ENCODE assay signal across 10 cellular contexts in genomic region chr6:62286470-62286843, GRCh38. TPM values are rescaled to one million over a fixed set of nuclear protein-coding genes. Genes with fewer than 3 reads are reported as not detected.
DNase-seq lines count a peak whose midpoint lies in the region; TF ChIP-seq lines count a peak whose summit lies in the region.
"Had no signal": no experiment of that assay in that cellular context is flagged by ENCODE, and none has a peak within 500 bp of the region (broad histone marks: within the 10 kb centered on the region; RNA-seq: fewer than 3 reads in every experiment).

No MANE protein-coding gene starts in this region.

- TF ChIP-seq POLR2A in breast epithelium (IDR thresholded peaks at IDR 0.05): no peak

- intact Hi-C loops in breast epithelium (cut with DNase I; ENCODE audit: low total_unique reads): no loop called here
- intact Hi-C loops in MCF 10A (cut with micrococcal nuclease): loop anchor here (10.0 kb wide), 1 partner anchor 572 kb away; no protein-coding TSS in a partner anchor

- no peaks in the 10 kb centered on the region for H3K4me1 Mint-ChIP-seq in MCF 10A (ENCODE audit: insufficient read depth, unreplicated experiment)
- peaks cover 8% of the 10 kb centered on the region for H3K4me1 Mint-ChIP-seq in type B pancreatic cell (ENCODE audit: unreplicated experiment)
- H3K4me1 Mint-ChIP-seq: activated CD4-positive, alpha-beta T cell treated with anti-CD3 and anti-CD28 coated beads for 36 hours had no signal

- DNase-seq in breast epithelium (ENCODE audit: low spot score in 2 of 2) (no peak), MCF 10A (ENCODE audit: unreplicated experiment) (no peak), kidney epithelial cell (ENCODE audit: low read depth) (no peak), type B pancreatic cell (ENCODE audit: extremely low spot score, unreplicated experiment) (no peak), germinal center (ENCODE audit: low spot score) (no peak), osteoblast (ENCODE audit: insufficient read length, low spot score, missing footprints) (no peak)
- DNase-seq in stimulated activated CD4-positive, alpha-beta T cell treated with anti-CD3 and anti-CD28 coated beads, Interleukin-4, amount 100 ng/mL, for 1 hour: no peak

- H3K4me1 ChIP-seq in breast epithelium (no peaks in the 10 kb centered on the region), KMS-11 (ENCODE audit: low read depth, poor library complexity, severe bottlenecking) (peaks cover 4% of the 10 kb centered on the region), osteoblast (ENCODE audit: insufficient read depth, low read length) (no peaks in the 10 kb centered on the region)

- H3K9me3 ChIP-seq in breast epithelium (no peaks in the 10 kb centered on the region), osteoblast (ENCODE audit: low read depth, low read length) (no peaks in the 10 kb centered on the region)

- peaks cover 0 to 25% of the 10 kb centered on the region in 2 donors for H3K27me3 ChIP-seq in breast epithelium
- H3K27me3 ChIP-seq in KMS-11 (ENCODE audit: insufficient read depth, low read depth): no peaks in the 10 kb centered on the region
- peaks cover 15% of the 10 kb centered on the region for H3K27me3 ChIP-seq in kidney epithelial cell (ENCODE audit: control insufficient read depth, insufficient read depth, low read length)
- no peaks in the 10 kb centered on the region for H3K27me3 ChIP-seq in osteoblast (ENCODE audit: insufficient read depth, low read length)

- H3K27ac ChIP-seq in breast epithelium (no peak overlapping the region), KMS-11 (no peak overlapping the region), osteoblast (ENCODE audit: low read depth, low read length) (no peak overlapping the region)
- H3K27ac ChIP-seq: C4-2B had no signal

- H3K36me3 ChIP-seq in breast epithelium (no peaks in the 10 kb centered on the region), KMS-11 (ENCODE audit: insufficient read depth) (no peaks in the 10 kb centered on the region), kidney epithelial cell (ENCODE audit: control insufficient read depth, insufficient read depth, low read length) (no peaks in the 10 kb centered on the region), osteoblast (ENCODE audit: insufficient read depth, low read length) (no peaks in the 10 kb centered on the region)

- POLR2A ChIA-PET in MCF 10A (lab: Yijun Ruan, JAX): no interaction called here

- H3K27me3 Mint-ChIP-seq in MCF 10A (ENCODE audit: insufficient read depth, unreplicated experiment) (peaks cover 33% of the 10 kb centered on the region), type B pancreatic cell (peaks cover 29% of the 10 kb centered on the region)

- H3K4me3 ChIP-seq in breast epithelium: peak overlapping the region; percentile 36 to 63 (median 47)
- H3K4me3 ChIP-seq in KMS-11 (IDR thresholded peaks at IDR 0.05; ENCODE audit: insufficient read depth, low read depth, low read length): no peak overlapping the region
- peak overlapping the region; percentile 45 for H3K4me3 ChIP-seq in kidney epithelial cell (ENCODE audit: low read depth, low read length)
- no peak overlapping the region for H3K4me3 ChIP-seq in osteoblast (ENCODE audit: insufficient read depth, low read length)

- H3K9me3 Mint-ChIP-seq in MCF 10A (ENCODE audit: unreplicated experiment): no peaks in the 10 kb centered on the region
- H3K9me3 Mint-ChIP-seq in type B pancreatic cell: no peaks in the 10 kb centered on the region

- H4K20me1 ChIP-seq in KMS-11 (ENCODE audit: insufficient read depth) (no peaks in the 10 kb centered on the region), osteoblast (ENCODE audit: insufficient read depth, low read length) (no peaks in the 10 kb centered on the region)

- H2AFZ ChIP-seq in KMS-11 (ENCODE audit: low read depth) (peak overlapping the region; percentile 96), osteoblast (ENCODE audit: low read length) (no peak overlapping the region)

- CTCF ChIA-PET in MCF 10A (lab: Yijun Ruan, JAX): interaction anchor here (1.0 kb wide), 1 partner anchor 104 kb away, joined by 3 read pairs; no protein-coding TSS in a partner anchor

- TF ChIP-seq CTCF in breast epithelium (IDR thresholded peaks at IDR 0.05) (no peak), MCF 10A (IDR thresholded peaks at IDR 0.05; ENCODE audit: unreplicated experiment) (no peak), KMS-11 (conservative IDR thresholded peaks at IDR 0.05; ENCODE audit: low read depth, low read length) (no peak), kidney epithelial cell (IDR thresholded peaks at IDR 0.05; ENCODE audit: insufficient read depth, low read length, poor library complexity, severe bottlenecking) (no peak), type B pancreatic cell (conservative IDR thresholded peaks at IDR 0.05) (no peak), osteoblast (IDR thresholded peaks at IDR 0.05; ENCODE audit: extremely low read depth, low read depth, low read length) (no peak)

- H3K4me3 Mint-ChIP-seq in MCF 10A (ENCODE audit: unreplicated experiment) (no peak overlapping the region), type B pancreatic cell (peak overlapping the region; percentile 86)
- H3K4me3 Mint-ChIP-seq: activated CD4-positive, alpha-beta T cell treated with anti-CD3 and anti-CD28 coated beads for 36 hours had no signal

- BruUV-seq in MCF 10A (replicated peaks; lab: Mats Ljungman, UMichigan): no TSS peak

- no peak overlapping the region for H3K27ac Mint-ChIP-seq in MCF 10A (ENCODE audit: low read depth, unreplicated experiment)
- H3K27ac Mint-ChIP-seq in type B pancreatic cell: peak overlapping the region; percentile 17
- H3K27ac Mint-ChIP-seq: activated CD4-positive, alpha-beta T cell treated with anti-CD3 and anti-CD28 coated beads for 36 hours had no signal

- no peak overlapping the region for H3K9ac ChIP-seq in KMS-11

- H3K79me2 ChIP-seq in KMS-11 (ENCODE audit: insufficient read depth, low read depth): no peaks in the 10 kb centered on the region
- H3K79me2 ChIP-seq in osteoblast (ENCODE audit: insufficient read depth, low read length): no peaks in the 10 kb centered on the region

- H3K4me2 ChIP-seq in KMS-11 (peak overlapping the region; percentile 70), osteoblast (ENCODE audit: insufficient read depth, low read length) (no peak overlapping the region)

- H3K36me3 Mint-ChIP-seq in MCF 10A (ENCODE audit: insufficient read depth, unreplicated experiment) (peaks cover 6% of the 10 kb centered on the region), type B pancreatic cell (no peaks in the 10 kb centered on the region)

RNA-seq across cellular contexts. Expression of gene KHDRBS2, which starts 0.4 kb away (rescaled TPM):
- total RNA-seq in breast epithelium (under 1 TPM in 1 of 3 donors, not detected in 2; 0.16 TPM), MCF 10A (2022) (not detected in 2 replicates), kidney epithelial cell (0.17 TPM in 1 of 2 replicates, not detected in the other), type B pancreatic cell (ENCODE audit: low replicate concordance) (3.5 and 3.9 TPM in 2 replicates), osteoblast (not detected in 2 replicates)
- total RNA-seq: activated CD4-positive, alpha-beta T cell treated with anti-CD3 and anti-CD28 coated beads for 36 hours had no signal

Comparison
In these comparisons a context has a peak if more than half of its experiments do, and no peak if none do; other contexts are left out.
1. H3K4me3 ChIP-seq: peak in breast epithelium (3 of 3) and kidney epithelial cell (single experiment); none in KMS-11 (single experiment) and osteoblast (single experiment).